In the genomic region with DNA sequence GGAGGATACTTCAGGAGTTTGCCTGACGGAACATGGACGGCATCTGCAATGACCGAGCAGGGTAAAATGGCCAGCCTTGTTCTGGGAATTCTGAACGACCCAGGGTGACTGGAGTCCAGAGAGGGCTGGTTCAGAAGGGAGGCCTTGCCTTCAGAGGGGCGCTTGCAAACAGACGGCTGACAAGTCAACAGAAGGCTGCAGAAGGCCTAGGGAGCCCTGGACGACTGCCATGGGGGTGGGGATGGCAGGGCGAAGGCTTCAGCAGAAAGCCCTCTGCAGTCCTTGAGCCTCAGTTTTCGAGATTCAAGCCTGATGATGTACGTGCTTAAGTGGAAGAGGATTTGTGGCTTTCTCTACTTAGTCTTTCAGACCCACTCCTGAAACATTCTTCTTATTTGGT, we compare ENCODE assay signal across 20 cellular contexts.
"Had no signal": no experiment of that assay in that cellular context is flagged by ENCODE, and none has a peak within 500 bp of the region (broad histone marks: within the 10 kb centered on the region; RNA-seq: fewer than 3 reads in every experiment).

No MANE protein-coding gene starts in this region.

- H3K4me1 ChIP-seq: left lung, prostate gland, right atrium auricular region, sigmoid colon, testis, tibial artery had no signal

- FAIRE-seq: colon, frontal cortex had no signal

- H3K36me3 ChIP-seq: left lung, prostate gland, right atrium auricular region, sigmoid colon, tibial artery had no signal

- H3K27ac ChIP-seq: dorsolateral prefrontal cortex, left lung, prostate gland, right atrium auricular region, sigmoid colon, testis, tibial artery had no signal

- DNase-seq: dorsolateral prefrontal cortex; effector CD4-positive, alpha-beta T cell; hypothalamus; left cardiac atrium; left lung; mesenchymal stem cell; mucosa of descending colon; naive B cell; nephron progenitor cell; nucleus accumbens; sigmoid colon; stimulated activated CD4-positive, alpha-beta T cell treated with anti-CD3 and anti-CD28 coated beads, Interleukin-4, amount 100 ng/mL, for 4 hours; stimulated activated naive CD8-positive, alpha-beta T cell treated with anti-CD3 and anti-CD28 coated beads, Interleukin-15, Interleukin-2, amounts not matched to agents 100 U/mL and 50 U/mL, for 24 hours; substantia nigra; testis; tibial artery had no signal

- H3K27me3 ChIP-seq: dorsolateral prefrontal cortex, right atrium auricular region, sigmoid colon, testis had no signal

- H3K9me3 ChIP-seq: left lung, mucosa of descending colon, prostate gland, right atrium auricular region, sigmoid colon, testis, tibial artery had no signal

- H3K4me3 ChIP-seq: dorsolateral prefrontal cortex, left lung, mucosa of descending colon, prostate gland, right atrium auricular region, sigmoid colon, testis, tibial artery had no signal
